ENCODE assay signal across 16 cellular contexts in genomic region chr3:171302009-171302408, GRCh38.
DNase-seq lines count a peak whose midpoint lies in the region; ATAC-seq and TF ChIP-seq lines count a peak whose summit lies in the region.
"Had no signal": no experiment of that assay in that cellular context is flagged by ENCODE, and none has a peak within 500 bp of the region (broad histone marks: within the 10 kb centered on the region; RNA-seq: fewer than 3 reads in every experiment).

No MANE protein-coding gene starts in this region.

- H3K4me1 Mint-ChIP-seq in neural progenitor cell (peaks cover 7% of the 10 kb centered on the region), HFFc6 (ENCODE audit: low read depth) (peaks cover 32% of the 10 kb centered on the region)
- H3K4me1 Mint-ChIP-seq: B cell had no signal

- H3K9me3 ChIP-seq in cardiac muscle cell (ENCODE audit: low read depth) = no peaks in the 10 kb centered on the region
- H3K9me3 ChIP-seq in left ventricle myocardium inferior (replicated peaks) = no peaks in the 10 kb centered on the region
- H3K9me3 ChIP-seq in neural progenitor cell (ENCODE audit: low read depth) = no peaks in the 10 kb centered on the region

- no peak overlapping the region for H3K4me3 ChIP-seq in cardiac muscle cell
- no peak overlapping the region for H3K4me3 ChIP-seq in left ventricle myocardium inferior
- no peak overlapping the region for H3K4me3 ChIP-seq in neural progenitor cell
- H3K4me3 ChIP-seq: BLaER1 treated with 17β-estradiol and CSF1 and Interleukin-3, amounts not matched to agents 10 nM and 100 nM; GM12878 had no signal

- H3K27ac ChIP-seq in cardiac muscle cell (peak overlapping the region; percentile 65), left ventricle myocardium inferior (replicated peaks) (peak overlapping the region; percentile 37), neural progenitor cell (no peak overlapping the region)
- H3K27ac ChIP-seq: BLaER1 treated with 17β-estradiol and CSF1 and Interleukin-3, amounts not matched to agents 10 nM and 100 nM had no signal

- ATAC-seq in esophagus mucosa = no peak
- ATAC-seq: CD8-positive, alpha-beta T cell; GM12878; HepG2 had no signal

- H3K27me3 ChIP-seq in cardiac muscle cell (no peaks in the 10 kb centered on the region), left ventricle myocardium inferior (ENCODE audit: low read depth) (no peaks in the 10 kb centered on the region), neural progenitor cell (no peaks in the 10 kb centered on the region)
- H3K27me3 ChIP-seq: BLaER1 treated with 17β-estradiol and CSF1 and Interleukin-3, amounts not matched to agents 10 nM and 100 nM had no signal

- H3K9me3 Mint-ChIP-seq in neural progenitor cell = peaks cover 1% of the 10 kb centered on the region
- no peaks in the 10 kb centered on the region for H3K9me3 Mint-ChIP-seq in HFFc6

- TF ChIP-seq CTCF in cardiac muscle cell (IDR thresholded peaks at IDR 0.05; ENCODE audit: low read depth, low read length) (no peak), left ventricle myocardium inferior (IDR thresholded peaks at IDR 0.05; ENCODE audit: borderline replicate concordance) (no peak), neural progenitor cell (IDR thresholded peaks at IDR 0.05) (no peak), HFFc6 (IDR thresholded peaks at IDR 0.05) (no peak)

- H2AFZ ChIP-seq in neural progenitor cell (replicated peaks) = no peak overlapping the region

- DNase-seq in cardiac muscle cell (ENCODE audit: low read depth in 1 of 2, low spot score in 1 of 2) (no peak), cardiac septum (ENCODE audit: low spot score) (no peak), left ventricle myocardium inferior (no peak), neural progenitor cell (ENCODE audit: low spot score) (no peak), HFFc6 (no peak)
- no peak for DNase-seq in stimulated activated naive CD4-positive, alpha-beta T cell treated with Interleukin-2 at 50 U/mL for 16 hours (lab: John Stamatoyannopoulos, UW)
- DNase-seq: Calu3; CD8-positive, alpha-beta T cell; DND-41; EL; H9 had no signal

- no peaks in the 10 kb centered on the region for H3K79me2 ChIP-seq in neural progenitor cell (ENCODE audit: low read depth)

- no peak overlapping the region for H3K4me2 ChIP-seq in neural progenitor cell
- H3K4me2 ChIP-seq: BLaER1 treated with 17β-estradiol and CSF1 and Interleukin-3, amounts not matched to agents 10 nM and 100 nM had no signal

- H3F3A ChIP-seq in neural progenitor cell (ENCODE audit: low read depth) = no peaks in the 10 kb centered on the region

- H3K27me3 Mint-ChIP-seq in neural progenitor cell (ENCODE audit: insufficient read depth, low read depth) (no peaks in the 10 kb centered on the region), HFFc6 (ENCODE audit: insufficient read depth) (no peaks in the 10 kb centered on the region; the same call in 1 of the 2 replicates)
- H3K27me3 Mint-ChIP-seq: B cell had no signal

- H3K36me3 Mint-ChIP-seq in neural progenitor cell = peaks cover 8% of the 10 kb centered on the region
- peaks cover 26% of the 10 kb centered on the region; the same call in 1 of the 2 replicates for H3K36me3 Mint-ChIP-seq in HFFc6 (ENCODE audit: low read depth)

- no peaks in the 10 kb centered on the region for H4K20me1 ChIP-seq in neural progenitor cell (ENCODE audit: low read depth)
- H4K20me1 ChIP-seq: BLaER1 treated with 17β-estradiol and CSF1 and Interleukin-3, amounts not matched to agents 10 nM and 100 nM had no signal

- H3K4me1 ChIP-seq in cardiac muscle cell (ENCODE audit: low read depth) (peaks cover 25% of the 10 kb centered on the region), left ventricle myocardium inferior (peaks cover 48% of the 10 kb centered on the region), neural progenitor cell (no peaks in the 10 kb centered on the region)
- H3K4me1 ChIP-seq: BLaER1 treated with 17β-estradiol and CSF1 and Interleukin-3, amounts not matched to agents 10 nM and 100 nM had no signal

- no peaks in the 10 kb centered on the region for H3K36me3 ChIP-seq in cardiac muscle cell
- no peaks in the 10 kb centered on the region for H3K36me3 ChIP-seq in left ventricle myocardium inferior
- no peaks in the 10 kb centered on the region for H3K36me3 ChIP-seq in neural progenitor cell
- H3K36me3 ChIP-seq: BLaER1 treated with 17β-estradiol and CSF1 and Interleukin-3, amounts not matched to agents 10 nM and 100 nM had no signal

- H3K9ac ChIP-seq in neural progenitor cell = no peak overlapping the region
- H3K9ac ChIP-seq: BLaER1 treated with 17β-estradiol and CSF1 and Interleukin-3, amounts not matched to agents 10 nM and 100 nM had no signal

- H3K27ac Mint-ChIP-seq in neural progenitor cell (peak overlapping the region; percentile 35), HFFc6 (no peak overlapping the region)
- H3K27ac Mint-ChIP-seq: B cell; CD8-positive, alpha-beta T cell; H9 had no signal

- intact Hi-C loops in cardiac septum (cut with DNase I) (no loop called here), left ventricle myocardium inferior (cut with micrococcal nuclease) (no loop called here)

- no peak overlapping the region for H3K4me3 Mint-ChIP-seq in neural progenitor cell
- no peak overlapping the region for H3K4me3 Mint-ChIP-seq in HFFc6
- H3K4me3 Mint-ChIP-seq: B cell; CD8-positive, alpha-beta T cell; H9 had no signal
